ENCODE assay signal across 27 cellular contexts in genomic region chr17:53039981-53040380, GRCh38.
DNase-seq lines count a peak whose midpoint lies in the region; ATAC-seq, FAIRE-seq and TF ChIP-seq lines count a peak whose summit lies in the region.
"Had no signal": no experiment of that assay in that cellular context is flagged by ENCODE, and none has a peak within 500 bp of the region (broad histone marks: within the 10 kb centered on the region; RNA-seq: fewer than 3 reads in every experiment).

No MANE protein-coding gene starts in this region.

- no peaks in the 10 kb centered on the region for H3K9me1 ChIP-seq in endothelial cell of umbilical vein (replicated peaks; ENCODE audit: control insufficient read depth, extremely low read depth, insufficient read depth, low read length)

- peak overlapping the region; percentile 84 for H3K4me2 ChIP-seq in endothelial cell of umbilical vein (ENCODE audit: insufficient read depth, low read length)
- H3K4me2 ChIP-seq: BLaER1 had no signal

- no peaks in the 10 kb centered on the region for H3K79me2 ChIP-seq in endothelial cell of umbilical vein (ENCODE audit: control insufficient read depth, insufficient read depth, low read length)

- H3K27me3 ChIP-seq in endothelial cell of umbilical vein (ENCODE audit: control insufficient read depth in 2 of 2, insufficient read depth in 2 of 2, low read length in 2 of 2) = no peaks in the 10 kb centered on the region
- H3K27me3 ChIP-seq: BE2C, BLaER1 had no signal

- intact Hi-C loops in endothelial cell of umbilical vein (cut with micrococcal nuclease) = loop anchor here (2.0 to 10.0 kb wide), 5 partner anchors 97 to 1955 kb away; no protein-coding TSS in a partner anchor

- H3K4me3 ChIP-seq in endothelial cell of umbilical vein (replicated peaks in 1 of 3; ENCODE audit: insufficient read depth in 1 of 3, low read depth in 1 of 3, low read length in 3 of 3) = no peak overlapping the region
- H3K4me3 ChIP-seq: BLaER1, GM12878 had no signal

- no peak for TF ChIP-seq CTCF in endothelial cell of umbilical vein (IDR thresholded peaks at IDR 0.05; ENCODE audit: extremely low read depth in 1 of 2, insufficient read depth in 1 of 2, low read depth in 1 of 2, low read length in 2 of 2)

- POLR2A ChIA-PET in endothelial cell of umbilical vein (lab: Charles Lee) = no interaction called here

- H3K9me3 ChIP-seq in endothelial cell of umbilical vein (replicated peaks; ENCODE audit: control insufficient read depth, insufficient read depth, low read length) = no peaks in the 10 kb centered on the region
- H3K9me3 ChIP-seq: BE2C, BLaER1 had no signal

- H3K36me3 ChIP-seq in endothelial cell of umbilical vein (ENCODE audit: control insufficient read depth in 2 of 2, extremely low read depth in 1 of 2, insufficient read depth in 2 of 2, low read length in 2 of 2) = no peaks in the 10 kb centered on the region
- H3K36me3 ChIP-seq: BE2C, BLaER1 had no signal

- TF ChIP-seq POLR2A in endothelial cell of umbilical vein (IDR thresholded peaks at IDR 0.05; ENCODE audit: low read depth, low read length) = peak; percentile 25

- H3K4me1 ChIP-seq in endothelial cell of umbilical vein (ENCODE audit: control insufficient read depth, extremely low read depth, insufficient read depth, low read length) = peaks cover 21% of the 10 kb centered on the region
- H3K4me1 ChIP-seq: BE2C, BLaER1 had no signal

- H3K27ac ChIP-seq in endothelial cell of umbilical vein (ENCODE audit: insufficient read depth, low read depth, low read length) = peak overlapping the region; percentile 69
- H3K27ac ChIP-seq: BLaER1 had no signal

- ATAC-seq in HG02884 (IDR thresholded peaks at IDR 0.05; ENCODE audit: unreplicated experiment) = no peak
- ATAC-seq in GM21786 (IDR thresholded peaks at IDR 0.05; ENCODE audit: unreplicated experiment) = no peak
- ATAC-seq in HG02571 (IDR thresholded peaks at IDR 0.05; ENCODE audit: unreplicated experiment) = no peak
- ATAC-seq: GM12878 had no signal

- DNase-seq in dermis blood vessel endothelial cell = peak; percentile 77
- peak; percentile 85 for DNase-seq in endothelial cell of umbilical vein (ENCODE audit: low read depth, low spot score)
- DNase-seq in glomerular endothelial cell (ENCODE audit: extremely low read depth, low read depth, low spot score) = peak; percentile 29
- DNase-seq: 8988T; ACHN; BE2C; C1 segment of cervical spinal cord; CD4-positive, alpha-beta memory T cell; CD4-positive, CD25-positive, alpha-beta regulatory T cell; CD8-positive, alpha-beta memory T cell; COR-L47; DMS 273 treated with DMSO at 0.1 percent for 48 hours; DMS153; DMS53; DMS79; DND-41; EL; GDM1 had no signal

- BruUV-seq in endothelial cell of umbilical vein (replicated peaks; lab: Mats Ljungman, UMichigan) = no TSS peak

- CTCF ChIA-PET in endothelial cell of umbilical vein (lab: Charles Lee) = interaction anchor here (1.2 kb wide), 1 partner anchor 108 kb away, joined by 3 read pairs; no protein-coding TSS in a partner anchor

- no peaks in the 10 kb centered on the region for H4K20me1 ChIP-seq in endothelial cell of umbilical vein (replicated peaks; ENCODE audit: control insufficient read depth, extremely low read depth, insufficient read depth, low read length)
- H4K20me1 ChIP-seq: BLaER1 had no signal

- H3K9ac ChIP-seq in endothelial cell of umbilical vein (replicated peaks; ENCODE audit: extremely low read depth, insufficient read depth, low read length) = peak overlapping the region; percentile 30
- H3K9ac ChIP-seq: BLaER1 had no signal

- dilution Hi-C loops in endothelial cell of umbilical vein (cut with MboI; ENCODE audit: extremely low pct_ligation_motif_present, low sequenced_read_pairs) = no loop called here

- H2AFZ ChIP-seq in endothelial cell of umbilical vein (ENCODE audit: low read depth, low read length) = no peak overlapping the region

- FAIRE-seq in endothelial cell of umbilical vein (lab: Jason Lieb, UNC) = peak; percentile 69
- FAIRE-seq: A204.1, GM12878, GM12892, GM18507, GM19239 had no signal

TF ChIP-seq in endothelial cell of umbilical vein, 7 proteins besides CTCF, POLR2A, EP300 and RAD21:
- peak; percentile 44 for TF ChIP-seq POLR2AphosphoS5 (IDR thresholded peaks at IDR 0.05; ENCODE audit: insufficient read depth, low read depth, low read length)
- peak; percentile 19 for TF ChIP-seq JUN (IDR thresholded peaks at IDR 0.05; ENCODE audit: borderline replicate concordance, insufficient read depth, insufficient read length, low read depth)
- no peak for TF ChIP-seq FOS (IDR thresholded peaks at IDR 0.05; ENCODE audit: borderline replicate concordance, insufficient read depth, low read length)
- peak; percentile 13 for TF ChIP-seq GATA2 (IDR thresholded peaks at IDR 0.05; ENCODE audit: insufficient read depth, insufficient read length, low read depth, low read length)
- no peak for TF ChIP-seq MYC (IDR thresholded peaks at IDR 0.05; ENCODE audit: low read depth, low read length)
TF ChIP-seq in endothelial cell of umbilical vein: peak in this region for 3.

Comparison
In these comparisons a context has a peak if more than half of its experiments do, and no peak if none do; other contexts are left out.
1. DNase-seq: peak in every context shown above with its lines; median percentile 85 in endothelial cell of umbilical vein; 77 in dermis blood vessel endothelial cell; 29 in glomerular endothelial cell.